15 cellular contexts compared by ENCODE assay signal in the genomic region with DNA sequence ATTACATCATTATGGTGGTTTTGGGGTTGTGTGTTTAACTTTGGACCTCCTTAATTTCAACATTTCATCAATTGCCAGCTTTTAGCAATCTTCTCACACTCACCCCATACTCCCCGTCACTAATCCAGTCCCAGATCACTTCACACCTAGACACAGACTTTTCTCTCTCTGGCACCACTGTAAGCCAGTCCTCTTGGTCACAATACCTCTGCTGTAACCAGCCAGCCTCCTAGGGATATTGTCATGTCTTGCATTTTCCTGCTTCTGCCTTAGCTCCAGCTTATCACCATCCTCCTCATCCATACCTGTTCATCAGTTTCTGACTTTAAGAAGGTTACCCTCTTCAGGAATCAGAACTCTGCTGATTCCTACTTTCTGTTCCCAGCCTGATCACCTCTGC. TPM values are rescaled to one million over a fixed set of nuclear protein-coding genes. Genes with fewer than 3 reads are reported as not detected.
A peak's percentile ranks its signal among the peaks of the same experiment; 100 is the strongest.
DNase-seq lines count a peak whose midpoint lies in the region; ATAC-seq lines count a peak whose summit lies in the region.
"Had no signal": no experiment of that assay in that cellular context is flagged by ENCODE, and none has a peak within 500 bp of the region (broad histone marks: within the 10 kb centered on the region; RNA-seq: fewer than 3 reads in every experiment).

No MANE protein-coding gene starts in this region.

- H3K36me3 ChIP-seq in CD4-positive, alpha-beta memory T cell (ENCODE audit: insufficient read depth, low read length) = no peaks in the 10 kb centered on the region
- H3K36me3 ChIP-seq: uterus had no signal

- peak overlapping the region; percentile 83 for H3K27ac ChIP-seq in CD4-positive, alpha-beta memory T cell (ENCODE audit: low read depth, low read length)
- H3K27ac ChIP-seq: epithelial cell of prostate, PC-9 had no signal

- H3K27me3 Mint-ChIP-seq in CD4-positive, alpha-beta memory T cell = no peaks in the 10 kb centered on the region
- no peaks in the 10 kb centered on the region for H3K27me3 Mint-ChIP-seq in IgD-negative memory B cell
- no peaks in the 10 kb centered on the region for H3K27me3 Mint-ChIP-seq in activated T-helper 2 cell treated with anti-CD3 and anti-CD28 coated beads, Interferon-gamma antibody, Interleukin-2, Interleukin-4, amounts not matched to agents 10 μg/mL and 5 μg/mL and 100 μg/mL, durations not matched to agents 14 hours and 24 hours and 36 hours (ENCODE audit: low read depth)
- H3K27me3 Mint-ChIP-seq in natural killer cell treated with Interleukin-12 subunit alpha and Interleukin-12 subunit beta and Interleukin-15 and Interleukin-18, amount 100 ng/mL, for 72 hours = no peaks in the 10 kb centered on the region

- H3K36me3 Mint-ChIP-seq in CD4-positive, alpha-beta memory T cell = peaks cover 20 to 26% of the 10 kb centered on the region in 2 donors
- peaks cover 7% of the 10 kb centered on the region for H3K36me3 Mint-ChIP-seq in IgD-negative memory B cell
- H3K36me3 Mint-ChIP-seq in activated T-helper 2 cell treated with anti-CD3 and anti-CD28 coated beads, Interferon-gamma antibody, Interleukin-2, Interleukin-4, amounts not matched to agents 10 μg/mL and 5 μg/mL and 100 μg/mL, durations not matched to agents 14 hours and 24 hours and 36 hours (ENCODE audit: low read depth) = peaks cover 33% of the 10 kb centered on the region
- H3K36me3 Mint-ChIP-seq in natural killer cell treated with Interleukin-12 subunit alpha and Interleukin-12 subunit beta and Interleukin-15 and Interleukin-18, amount 100 ng/mL, for 72 hours = peaks cover 18% of the 10 kb centered on the region

- no peak for ATAC-seq in natural killer cell treated with Interleukin-12 subunit alpha and Interleukin-12 subunit beta and Interleukin-15 and Interleukin-18, amount 100 ng/mL, for 72 hours
- ATAC-seq in HG02852 (IDR thresholded peaks at IDR 0.05; ENCODE audit: unreplicated experiment) = no peak

- CTCF ChIA-PET in CD4-positive, alpha-beta memory T cell (lab: Charles Lee; ENCODE audit: partially characterized antibody) = interaction anchor here (1.3 kb wide), 1 partner anchor 281 kb away, joined by 3 read pairs; no protein-coding TSS in a partner anchor

- peak overlapping the region in 1 of 2 donors; percentile 87 for H3K4me3 ChIP-seq in CD4-positive, alpha-beta memory T cell (ENCODE audit: low read length in 2 of 2)
- H3K4me3 ChIP-seq: PC-9, uterus had no signal

- intact Hi-C loops in CD4-positive, alpha-beta memory T cell (cut with micrococcal nuclease) = loop anchor here (5.0 to 10.0 kb wide), 2 partner anchors 516 to 608 kb away; a partner anchor contains a TSS
- intact Hi-C loops in activated T-helper 2 cell treated with anti-CD3 and anti-CD28 coated beads, Interferon-gamma antibody, Interleukin-2, Interleukin-4, amounts not matched to agents 10 μg/mL and 5 μg/mL and 100 μg/mL, durations not matched to agents 14 hours and 24 hours and 36 hours (cut with micrococcal nuclease) = loop anchor here (1.0 to 10.0 kb wide), 2 partner anchors 27 to 638 kb away; no protein-coding TSS in a partner anchor

- no peaks in the 10 kb centered on the region for H3K9me3 ChIP-seq in CD4-positive, alpha-beta memory T cell (ENCODE audit: control insufficient read depth in 1 of 2, low read length in 2 of 2)
- H3K9me3 ChIP-seq: uterus had no signal

- H3K4me3 Mint-ChIP-seq in CD4-positive, alpha-beta memory T cell = peak overlapping the region; percentile 77 to 90 (median 82)
- peak overlapping the region; percentile 86 to 99 (median 96) for H3K4me3 Mint-ChIP-seq in IgD-negative memory B cell
- peak overlapping the region; percentile 66 for H3K4me3 Mint-ChIP-seq in activated T-helper 2 cell treated with anti-CD3 and anti-CD28 coated beads, Interferon-gamma antibody, Interleukin-2, Interleukin-4, amounts not matched to agents 10 μg/mL and 5 μg/mL and 100 μg/mL, durations not matched to agents 14 hours and 24 hours and 36 hours (ENCODE audit: low read depth)
- peak overlapping the region; percentile 91 for H3K4me3 Mint-ChIP-seq in natural killer cell treated with Interleukin-12 subunit alpha and Interleukin-12 subunit beta and Interleukin-15 and Interleukin-18, amount 100 ng/mL, for 72 hours

- peak overlapping the region; percentile 89 to 97 (median 91) for H3K27ac Mint-ChIP-seq in CD4-positive, alpha-beta memory T cell
- H3K27ac Mint-ChIP-seq in IgD-negative memory B cell = peak overlapping the region; percentile 88 to 97 (median 88)
- peak overlapping the region; percentile 63 for H3K27ac Mint-ChIP-seq in activated T-helper 2 cell treated with anti-CD3 and anti-CD28 coated beads, Interferon-gamma antibody, Interleukin-2, Interleukin-4, amounts not matched to agents 10 μg/mL and 5 μg/mL and 100 μg/mL, durations not matched to agents 14 hours and 24 hours and 36 hours
- H3K27ac Mint-ChIP-seq in natural killer cell treated with Interleukin-12 subunit alpha and Interleukin-12 subunit beta and Interleukin-15 and Interleukin-18, amount 100 ng/mL, for 72 hours = peak overlapping the region; percentile 62 to 81

- H3K27me3 ChIP-seq in CD4-positive, alpha-beta memory T cell (ENCODE audit: insufficient read depth, low read length) = no peaks in the 10 kb centered on the region
- H3K27me3 ChIP-seq: uterus had no signal

- H3K4me1 Mint-ChIP-seq in CD4-positive, alpha-beta memory T cell = peaks cover 44 to 62% (median 49%) of the 10 kb centered on the region in 4 donors
- peaks cover 40 to 44% (median 43%) of the 10 kb centered on the region in 3 donors for H3K4me1 Mint-ChIP-seq in IgD-negative memory B cell
- peaks cover 49% of the 10 kb centered on the region for H3K4me1 Mint-ChIP-seq in activated T-helper 2 cell treated with anti-CD3 and anti-CD28 coated beads, Interferon-gamma antibody, Interleukin-2, Interleukin-4, amounts not matched to agents 10 μg/mL and 5 μg/mL and 100 μg/mL, durations not matched to agents 14 hours and 24 hours and 36 hours (ENCODE audit: low read depth)
- peaks cover 40% of the 10 kb centered on the region in 2 donors for H3K4me1 Mint-ChIP-seq in natural killer cell treated with Interleukin-12 subunit alpha and Interleukin-12 subunit beta and Interleukin-15 and Interleukin-18, amount 100 ng/mL, for 72 hours (ENCODE audit: low read depth in 2 of 2)

- peaks cover 60% of the 10 kb centered on the region for H3K4me1 ChIP-seq in CD4-positive, alpha-beta memory T cell (ENCODE audit: insufficient read depth, low read length)
- H3K4me1 ChIP-seq: uterus had no signal

- POLR2A ChIA-PET in CD4-positive, alpha-beta memory T cell (lab: Charles Lee; ENCODE audit: partially characterized antibody) = interaction anchor here (1.2 to 6.6 kb wide), 13 partner anchors 8 to 104 kb away, joined by 3 to 183 read pairs (median 84); no protein-coding TSS in a partner anchor

- H3K9me3 Mint-ChIP-seq in CD4-positive, alpha-beta memory T cell = peaks cover 0 to 2% (median 0%) of the 10 kb centered on the region in 8 donors
- H3K9me3 Mint-ChIP-seq in IgD-negative memory B cell = no peaks in the 10 kb centered on the region
- H3K9me3 Mint-ChIP-seq in activated T-helper 2 cell treated with anti-CD3 and anti-CD28 coated beads, Interferon-gamma antibody, Interleukin-2, Interleukin-4, amounts not matched to agents 10 μg/mL and 5 μg/mL and 100 μg/mL, durations not matched to agents 14 hours and 24 hours and 36 hours = no peaks in the 10 kb centered on the region
- H3K9me3 Mint-ChIP-seq in natural killer cell treated with Interleukin-12 subunit alpha and Interleukin-12 subunit beta and Interleukin-15 and Interleukin-18, amount 100 ng/mL, for 72 hours = no peaks in the 10 kb centered on the region

- peak in 1 of 5 donors; percentile 0 for DNase-seq in CD4-positive, alpha-beta memory T cell
- DNase-seq in activated T-helper 2 cell treated with anti-CD3 and anti-CD28 coated beads, Interferon-gamma antibody, Interleukin-2, Interleukin-4, amounts not matched to agents 10 μg/mL and 5 μg/mL and 100 μg/mL, durations not matched to agents 14 hours and 24 hours and 36 hours (ENCODE audit: low spot score) = no peak
- no peak for DNase-seq in natural killer cell treated with Interleukin-12 subunit alpha and Interleukin-12 subunit beta and Interleukin-15 and Interleukin-18, amount 100 ng/mL, for 72 hours (ENCODE audit: low spot score)
- DNase-seq in NCI-H2196 treated with DMSO at 0.1 percent for 48 hours (lab: John Stamatoyannopoulos, UW; ENCODE audit: unreplicated experiment) (no peak), NCI-H2029 treated with DMSO at 0.1 percent for 48 hours (lab: John Stamatoyannopoulos, UW) (no peak), HUDEP-2 (lab: John Stamatoyannopoulos, UW; ENCODE audit: unreplicated experiment in 76 of 76) (no peak)
- DNase-seq: activated CD4-positive, CD25-positive, alpha-beta regulatory T cell treated with anti-CD3 and anti-CD28 coated beads, Interleukin-2, amount 50 U/mL, for 72 hours; islet precursor cell; NCI-H1105; NCI-H446 treated with DMSO at 0.1 percent for 48 hours; uterus had no signal

RNA-seq across cellular contexts. Expression of a gene that starts 1.6 kb away (rescaled TPM):
- total RNA-seq in CD4-positive, alpha-beta memory T cell = 100 to 1,000 TPM; 234 to 243 TPM
- 10 to 100 TPM; 79.7 to 93.1 TPM for polyA plus RNA-seq in CD4-positive, alpha-beta memory T cell
- polyA plus RNA-seq in IgD-negative memory B cell = 71.9 TPM
- total RNA-seq in activated T-helper 2 cell treated with anti-CD3 and anti-CD28 coated beads, Interferon-gamma antibody, Interleukin-2, Interleukin-4, amounts not matched to agents 10 μg/mL and 5 μg/mL and 100 μg/mL, durations not matched to agents 14 hours and 24 hours and 36 hours = 176 and 178 TPM in 2 replicates
- total RNA-seq in natural killer cell treated with Interleukin-12 subunit alpha and Interleukin-12 subunit beta and Interleukin-15 and Interleukin-18, amount 100 ng/mL, for 72 hours = 100 to 1,000 TPM; 162 to 182 TPM
